14 cellular contexts compared by ENCODE assay signal in the genomic region with DNA sequence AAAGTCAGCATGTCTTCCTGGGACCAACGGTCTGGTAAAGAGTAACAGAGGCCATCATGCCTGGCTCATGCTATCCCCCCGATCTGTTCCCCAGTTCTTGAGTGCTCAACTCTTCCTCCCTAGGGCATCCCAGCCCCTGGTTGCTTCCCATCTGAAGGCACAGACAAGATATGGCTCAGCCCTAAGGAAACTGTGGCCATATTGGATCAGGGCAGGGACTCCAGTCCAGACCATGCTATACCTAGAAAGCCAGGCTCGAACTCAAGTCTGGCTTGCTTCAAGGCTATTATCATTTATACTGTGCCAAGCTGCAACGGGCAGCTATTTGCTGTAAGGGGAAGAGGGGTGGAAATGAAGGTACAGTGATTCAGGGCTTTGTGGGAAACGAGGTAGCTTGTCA. TPM values are rescaled to one million over a fixed set of nuclear protein-coding genes. Genes with fewer than 3 reads are reported as not detected.
A peak's percentile ranks its signal among the peaks of the same experiment; 100 is the strongest.
DNase-seq lines count a peak whose midpoint lies in the region; ATAC-seq and TF ChIP-seq lines count a peak whose summit lies in the region.
"Had no signal": no experiment of that assay in that cellular context is flagged by ENCODE, and none has a peak within 500 bp of the region (broad histone marks: within the 10 kb centered on the region; RNA-seq: fewer than 3 reads in every experiment).

No MANE protein-coding gene starts in this region.

- H3K4me1 ChIP-seq in MM.1S (ENCODE audit: low read length) (peaks cover 18% of the 10 kb centered on the region), tibial artery (peaks cover 0 to 29% (median 17%) of the 10 kb centered on the region in 4 donors)

- H3F3A ChIP-seq in MM.1S (ENCODE audit: insufficient read depth, low read length), result peaks cover 27% of the 10 kb centered on the region; the same call in 1 of the 2 replicates

- peak overlapping the region; percentile 61; the same call in 1 of the 2 replicates for H3K27ac ChIP-seq in MM.1S (ENCODE audit: low read length)
- no peak overlapping the region for H3K27ac ChIP-seq in tibial artery

- POLR2A ChIA-PET in activated naive CD8-positive, alpha-beta T cell treated with anti-CD3 and anti-CD28 coated beads, Interleukin-2, amount 10 ng/mL, durations not matched to agents 7 days and 5 days (lab: Charles Lee), result interaction anchor here (0.6 to 6.4 kb wide), 13 partner anchors 9 to 129 kb away, joined by 3 to 72 read pairs (median 6); partner anchors contain the start of genes GRN, SLC25A39 and TMUB2

- intact Hi-C loops in tibial artery (cut with DNase I; ENCODE audit: low total_unique reads), result no loop called here

- no peaks in the 10 kb centered on the region for H3K9me3 ChIP-seq in MM.1S (replicated peaks; ENCODE audit: insufficient read depth, low read length)
- no peaks in the 10 kb centered on the region for H3K9me3 ChIP-seq in tibial artery

- H2AFZ ChIP-seq in MM.1S (ENCODE audit: low read length), result no peak overlapping the region

- no peaks in the 10 kb centered on the region for H4K20me1 ChIP-seq in MM.1S (ENCODE audit: insufficient read depth, low read length)

- H3K9me2 ChIP-seq in MM.1S (replicated peaks; ENCODE audit: insufficient read depth, low read length), result no peaks in the 10 kb centered on the region

- peaks cover 39% of the 10 kb centered on the region for H3K36me3 Mint-ChIP-seq in activated naive CD8-positive, alpha-beta T cell treated with anti-CD3 and anti-CD28 coated beads, Interleukin-2, amount 10 ng/mL, durations not matched to agents 7 days and 5 days
- peaks cover 28% of the 10 kb centered on the region for H3K36me3 Mint-ChIP-seq in osteocyte (ENCODE audit: unreplicated experiment)

- no peak for DNase-seq in MM.1S
- DNase-seq in activated naive CD8-positive, alpha-beta T cell treated with anti-CD3 and anti-CD28 coated beads, Interleukin-2, amount 10 ng/mL, durations not matched to agents 7 days and 5 days, result no peak
- no peak for DNase-seq in osteocyte (ENCODE audit: extremely low spot score, unreplicated experiment)
- DNase-seq in tibial artery, result no peak
- no peak for DNase-seq in SKM-1 (lab: John Stamatoyannopoulos, UW; ENCODE audit: unreplicated experiment)
- no peak for DNase-seq in activated CD4-positive, alpha-beta T cell treated with anti-CD3 and anti-CD28 coated beads for 1 hour
- DNase-seq: caudate nucleus, foreskin melanocyte, left cardiac atrium, NCI-H2081, SHP77 had no signal

- no peaks in the 10 kb centered on the region for H3K27me3 Mint-ChIP-seq in activated naive CD8-positive, alpha-beta T cell treated with anti-CD3 and anti-CD28 coated beads, Interleukin-2, amount 10 ng/mL, durations not matched to agents 7 days and 5 days
- H3K27me3 Mint-ChIP-seq in osteocyte (ENCODE audit: unreplicated experiment), result no peaks in the 10 kb centered on the region

- H3K4me1 Mint-ChIP-seq in activated naive CD8-positive, alpha-beta T cell treated with anti-CD3 and anti-CD28 coated beads, Interleukin-2, amount 10 ng/mL, durations not matched to agents 7 days and 5 days, result peaks cover 40% of the 10 kb centered on the region
- H3K4me1 Mint-ChIP-seq in osteocyte (ENCODE audit: unreplicated experiment), result peaks cover 16% of the 10 kb centered on the region

- H3K27me3 ChIP-seq in MM.1S (replicated peaks; ENCODE audit: insufficient read depth, low read length) (no peaks in the 10 kb centered on the region), tibial artery (no peaks in the 10 kb centered on the region)

- ATAC-seq in activated naive CD8-positive, alpha-beta T cell treated with anti-CD3 and anti-CD28 coated beads, Interleukin-2, amount 10 ng/mL, durations not matched to agents 7 days and 5 days (ENCODE audit: low read depth), result no peak
- ATAC-seq in HG03159 (IDR thresholded peaks at IDR 0.05; ENCODE audit: unreplicated experiment), result no peak
- ATAC-seq: left cardiac atrium had no signal

- H3K36me3 ChIP-seq in MM.1S (replicated peaks; ENCODE audit: insufficient read depth, low read length) (peaks cover 14% of the 10 kb centered on the region), tibial artery (peaks cover 34 to 56% (median 40%) of the 10 kb centered on the region in 3 donors)

- H3K79me2 ChIP-seq in MM.1S (ENCODE audit: low read length), result peaks cover 52% of the 10 kb centered on the region

- peak overlapping the region; percentile 77; the same call in 1 of the 2 replicates for H3K4me3 ChIP-seq in GM08714 (ENCODE audit: low read length)
- H3K4me3 ChIP-seq in MM.1S (ENCODE audit: low read length), result peak overlapping the region; percentile 71
- no peak overlapping the region for H3K4me3 ChIP-seq in tibial artery

- peak overlapping the region; percentile 95 for H3K4me2 ChIP-seq in MM.1S (ENCODE audit: low read depth, low read length)

- no peaks in the 10 kb centered on the region for H3K9me3 Mint-ChIP-seq in activated naive CD8-positive, alpha-beta T cell treated with anti-CD3 and anti-CD28 coated beads, Interleukin-2, amount 10 ng/mL, durations not matched to agents 7 days and 5 days
- H3K9me3 Mint-ChIP-seq in osteocyte (ENCODE audit: unreplicated experiment), result no peaks in the 10 kb centered on the region

- no peak for TF ChIP-seq CTCF in MM.1S (IDR thresholded peaks at IDR 0.05; ENCODE audit: low read length)
- no peak for TF ChIP-seq CTCF in osteocyte (IDR thresholded peaks at IDR 0.05)
- no peak for TF ChIP-seq CTCF in tibial artery (IDR thresholded peaks at IDR 0.05)

- H3K27ac Mint-ChIP-seq in activated naive CD8-positive, alpha-beta T cell treated with anti-CD3 and anti-CD28 coated beads, Interleukin-2, amount 10 ng/mL, durations not matched to agents 7 days and 5 days, result peak overlapping the region; percentile 94
- peak overlapping the region; percentile 10 for H3K27ac Mint-ChIP-seq in osteocyte (ENCODE audit: unreplicated experiment)

- peak overlapping the region; percentile 99 for H3K4me3 Mint-ChIP-seq in activated naive CD8-positive, alpha-beta T cell treated with anti-CD3 and anti-CD28 coated beads, Interleukin-2, amount 10 ng/mL, durations not matched to agents 7 days and 5 days
- H3K4me3 Mint-ChIP-seq in osteocyte (ENCODE audit: unreplicated experiment), result peak overlapping the region; percentile 35

- H3K9ac ChIP-seq in MM.1S (ENCODE audit: low read length), result peak overlapping the region; percentile 89; the same call in 1 of the 2 replicates

RNA-seq across cellular contexts. Expression of gene UBTF, which starts 2.8 kb away (rescaled TPM):
- total RNA-seq in activated naive CD8-positive, alpha-beta T cell treated with anti-CD3 and anti-CD28 coated beads, Interleukin-2, amount 10 ng/mL, durations not matched to agents 7 days and 5 days, result 100 to 1,000 TPM; 183 to 200 TPM
- 96.9 and 99.0 TPM in 2 replicates for total RNA-seq in osteocyte

RNA-seq across cellular contexts. Expression of gene ATXN7L3, which starts 17.0 kb away (rescaled TPM):
- total RNA-seq in activated naive CD8-positive, alpha-beta T cell treated with anti-CD3 and anti-CD28 coated beads, Interleukin-2, amount 10 ng/mL, durations not matched to agents 7 days and 5 days, result 100 to 1,000 TPM; 116 TPM
- 86.2 and 89.0 TPM in 2 replicates for total RNA-seq in osteocyte

RNA-seq across cellular contexts. Expression of gene TMUB2, which starts 29.9 kb away (rescaled TPM):
- total RNA-seq in activated naive CD8-positive, alpha-beta T cell treated with anti-CD3 and anti-CD28 coated beads, Interleukin-2, amount 10 ng/mL, durations not matched to agents 7 days and 5 days, result 10 to 100 TPM; 38.3 to 42.5 TPM
- 39.3 and 41.3 TPM in 2 replicates for total RNA-seq in osteocyte

RNA-seq across cellular contexts. Expression of gene ASB16, which starts 46.2 kb away (rescaled TPM):
- under 1 TPM; 0.19 to 0.51 TPM for total RNA-seq in activated naive CD8-positive, alpha-beta T cell treated with anti-CD3 and anti-CD28 coated beads, Interleukin-2, amount 10 ng/mL, durations not matched to agents 7 days and 5 days
- total RNA-seq in osteocyte, result not detected in 2 replicates
- total RNA-seq: H1 had no signal

RNA-seq across cellular contexts. Expression of gene SLC4A1, which starts 51.3 kb away (rescaled TPM):
- not detected for total RNA-seq in activated naive CD8-positive, alpha-beta T cell treated with anti-CD3 and anti-CD28 coated beads, Interleukin-2, amount 10 ng/mL, durations not matched to agents 7 days and 5 days
- not detected in 2 replicates for total RNA-seq in osteocyte
- total RNA-seq: H1 had no signal

Comparison
In these comparisons a context has a peak if more than half of its experiments do, and no peak if none do; other contexts are left out.
1. H3K4me3 ChIP-seq: peak in GM08714 (single experiment) and MM.1S (single experiment); none in tibial artery (0 of 2).